In the genomic region with DNA sequence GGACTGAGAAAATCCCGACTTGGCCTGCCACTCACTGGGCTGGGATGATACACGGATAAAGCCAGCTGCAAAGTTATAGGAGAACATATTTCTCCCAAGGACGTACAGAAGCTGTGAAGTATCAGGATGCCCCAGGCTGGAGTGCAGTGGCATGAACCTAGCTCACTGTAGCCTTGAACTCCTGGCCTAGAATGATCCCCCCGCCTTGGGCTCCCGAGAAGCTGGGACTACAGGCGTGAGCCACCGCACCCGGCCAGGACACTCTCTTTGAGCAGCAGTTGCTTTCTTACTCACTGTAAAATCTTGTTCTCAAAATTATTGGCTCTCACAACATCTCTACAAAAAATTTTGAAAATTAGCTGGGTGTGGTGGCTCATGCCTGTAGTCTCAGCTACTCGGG, we compare ENCODE assay signal across 27 cellular contexts. TPM values are rescaled to one million over a fixed set of nuclear protein-coding genes. Genes with fewer than 3 reads are reported as not detected.
"Had no signal": no experiment of that assay in that cellular context is flagged by ENCODE, and none has a peak within 500 bp of the region (broad histone marks: within the 10 kb centered on the region; RNA-seq: fewer than 3 reads in every experiment).

No MANE protein-coding gene starts in this region.

- H3K27me3 ChIP-seq: dorsolateral prefrontal cortex, gastroesophageal sphincter, hepatocyte, ovary, sigmoid colon, suprapubic skin, thyroid gland, upper lobe of left lung, uterus had no signal

- H3K4me3 Mint-ChIP-seq: central memory CD8-positive, alpha-beta T cell; naive thymus-derived CD4-positive, alpha-beta T cell; neural crest cell had no signal

- H3K27ac ChIP-seq: gastroesophageal sphincter, hepatocyte, ovary, prostate gland, sigmoid colon, suprapubic skin, thyroid gland, upper lobe of left lung, uterus had no signal

- H3K4me1 Mint-ChIP-seq: central memory CD8-positive, alpha-beta T cell had no signal

- H3K4me1 ChIP-seq: gastroesophageal sphincter, prostate gland, sigmoid colon, suprapubic skin, thyroid gland, upper lobe of left lung, uterus had no signal

- ATAC-seq: esophagus mucosa; gastroesophageal sphincter; left colon; naive thymus-derived CD4-positive, alpha-beta T cell had no signal

- H3K9me3 Mint-ChIP-seq: central memory CD8-positive, alpha-beta T cell; naive thymus-derived CD4-positive, alpha-beta T cell; neural crest cell had no signal

- H3K36me3 ChIP-seq: ovary, uterus had no signal

- H3K27me3 Mint-ChIP-seq: central memory CD8-positive, alpha-beta T cell; naive thymus-derived CD4-positive, alpha-beta T cell had no signal

- DNase-seq: cortex of kidney; dorsolateral prefrontal cortex; effector memory CD4-positive, alpha-beta T cell; glutamatergic neuron; kidney; left colon; mammary epithelial cell; naive thymus-derived CD4-positive, alpha-beta T cell; retina; sigmoid colon; small intestine; stimulated activated CD4-positive, alpha-beta T cell treated with anti-CD3 and anti-CD28 coated beads, Interleukin-12 subunit alpha, Interleukin-12 subunit beta, amount 100 ng/mL, for 4 hours; stimulated activated naive CD4-positive, alpha-beta T cell treated with Interleukin-2 at 50 U/mL for 16 hours; thyroid gland; upper lobe of left lung had no signal

- H3K9me3 ChIP-seq: gastroesophageal sphincter, ovary, prostate gland, sigmoid colon, suprapubic skin, thyroid gland, upper lobe of left lung, uterus had no signal

- H3K27ac Mint-ChIP-seq: naive thymus-derived CD4-positive, alpha-beta T cell had no signal

- H3K4me3 ChIP-seq: dorsolateral prefrontal cortex, gastroesophageal sphincter, hepatocyte, ovary, prostate gland, sigmoid colon, suprapubic skin, thyroid gland, upper lobe of left lung, uterus had no signal

RNA-seq across cellular contexts. Expression of a gene that starts 50.4 kb away (rescaled TPM):
- total RNA-seq: esophagus mucosa; fibroblast of villous mesenchyme; hepatocyte; kidney; left colon; lower leg skin; mammary epithelial cell; mesenteric fat pad; naive thymus-derived CD4-positive, alpha-beta T cell; thyroid gland; upper lobe of left lung had no signal
- polyA plus RNA-seq: hepatocyte; mammary epithelial cell; naive thymus-derived CD4-positive, alpha-beta T cell had no signal
